ENCODE assay signal across 8 cellular contexts in the genomic region with DNA sequence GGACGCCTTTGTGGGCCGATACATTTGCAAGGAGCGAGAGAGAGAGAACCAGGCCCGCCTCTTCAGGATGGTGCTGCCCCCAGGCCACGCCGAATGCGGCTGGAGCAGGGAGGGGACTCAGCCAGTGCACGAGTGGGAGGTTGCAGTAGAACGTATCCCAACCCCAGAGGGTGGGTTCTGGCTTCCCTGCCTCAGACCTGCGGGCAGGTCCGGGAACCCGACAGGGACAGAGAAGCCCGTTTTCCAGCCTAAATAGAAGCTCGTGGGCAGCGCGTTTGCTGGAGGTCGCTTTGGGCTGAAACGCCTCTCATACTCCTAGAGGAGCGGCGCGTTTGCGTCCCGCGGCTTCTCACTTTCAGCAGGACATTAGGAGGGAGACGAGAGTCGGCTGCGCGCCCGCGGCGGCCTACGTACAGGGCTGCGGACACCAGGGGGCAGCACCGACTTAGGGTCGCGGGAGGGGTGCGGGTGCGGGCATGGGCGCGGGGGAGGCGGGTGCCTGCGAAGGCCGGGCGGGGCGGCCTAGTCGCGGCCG. TPM values are rescaled to one million over a fixed set of nuclear protein-coding genes. Genes with fewer than 3 reads are reported as not detected.
DNase-seq lines count a peak whose midpoint lies in the region; FAIRE-seq and TF ChIP-seq lines count a peak whose summit lies in the region.

No MANE protein-coding gene starts in this region.

- intact Hi-C loops in MCF 10A (cut with micrococcal nuclease) = loop anchor here (5.0 kb wide), 1 partner anchor 657 kb away; the partner anchor contains the start of gene MED13

- H3K4me1 Mint-ChIP-seq in MCF 10A (ENCODE audit: insufficient read depth, unreplicated experiment) = no peaks in the 10 kb centered on the region

- TF ChIP-seq CTCF in MCF 10A (IDR thresholded peaks at IDR 0.05; ENCODE audit: unreplicated experiment) (no peak), WI38 (IDR thresholded peaks at IDR 0.05; ENCODE audit: low read depth, low read length) (peak; percentile 47), bronchial epithelial cell (IDR thresholded peaks at IDR 0.05; ENCODE audit: insufficient read depth, low read length, severe bottlenecking) (peak; percentile 48), kidney epithelial cell (IDR thresholded peaks at IDR 0.05; ENCODE audit: insufficient read depth, low read length, poor library complexity, severe bottlenecking) (peak; percentile 56)

- peaks cover 22% of the 10 kb centered on the region for H3K27me3 ChIP-seq in bronchial epithelial cell (ENCODE audit: control insufficient read depth, insufficient read depth, low read length)
- peaks cover 62% of the 10 kb centered on the region for H3K27me3 ChIP-seq in kidney epithelial cell (ENCODE audit: control insufficient read depth, insufficient read depth, low read length)

- no peaks in the 10 kb centered on the region for H3K27me3 Mint-ChIP-seq in MCF 10A (ENCODE audit: insufficient read depth, unreplicated experiment)

- H3K27ac Mint-ChIP-seq in MCF 10A (ENCODE audit: low read depth, unreplicated experiment) = no peak overlapping the region

- POLR2A ChIA-PET in MCF 10A (lab: Yijun Ruan, JAX) = no interaction called here

- FAIRE-seq in bronchial epithelial cell (lab: Jason Lieb, UNC) = no peak

- CTCF ChIA-PET in MCF 10A (lab: Yijun Ruan, JAX) = interaction anchor here (0.6 to 1.1 kb wide), 5 partner anchors 10 to 1303 kb away, joined by 3 to 4 read pairs (median 3); no protein-coding TSS in a partner anchor

- in situ Hi-C loops in T47D (cut with HindIII; ENCODE audit: low pct_unique_long_range_greater_than_20kb, low sequenced_read_pairs) = no loop called here

- no peaks in the 10 kb centered on the region for H3K9me3 Mint-ChIP-seq in MCF 10A (ENCODE audit: unreplicated experiment)

- H3K36me3 ChIP-seq in bronchial epithelial cell (ENCODE audit: control insufficient read depth, insufficient read depth, low read length) (no peaks in the 10 kb centered on the region), kidney epithelial cell (ENCODE audit: control insufficient read depth, insufficient read depth, low read length) (no peaks in the 10 kb centered on the region)

- peak overlapping the region; percentile 64 for H3K4me3 ChIP-seq in WI38 (ENCODE audit: low read depth, low read length)
- peak overlapping the region; percentile 51 for H3K4me3 ChIP-seq in bronchial epithelial cell (ENCODE audit: low read depth, low read length)
- H3K4me3 ChIP-seq in kidney epithelial cell (ENCODE audit: low read depth, low read length) = peak overlapping the region; percentile 49

- H3K36me3 Mint-ChIP-seq in MCF 10A (ENCODE audit: insufficient read depth, unreplicated experiment) = peaks cover 5% of the 10 kb centered on the region

- H3K4me3 Mint-ChIP-seq in MCF 10A (ENCODE audit: unreplicated experiment) = no peak overlapping the region

- no TSS peak for BruUV-seq in MCF 10A (replicated peaks; lab: Mats Ljungman, UMichigan)

- DNase-seq in T47D (ENCODE audit: low read depth in 1 of 2, low spot score in 1 of 2) (peak; percentile 74 to 86), MCF 10A (ENCODE audit: unreplicated experiment) (no peak), bronchial epithelial cell (ENCODE audit: low read depth) (no peak), kidney epithelial cell (ENCODE audit: low read depth) (no peak), glomerular visceral epithelial cell (ENCODE audit: extremely low spot score) (no peak), NCI-H187 (lab: John Stamatoyannopoulos, UW) (no peak)
- DNase-seq in stimulated activated CD4-positive, alpha-beta T cell treated with anti-CD3 and anti-CD28 coated beads, Interleukin-1b, Interleukin-23, amount 100 ng/mL, for 4 hours (ENCODE audit: low read depth in 2 of 2) = peak; percentile 69 to 70

RNA-seq across cellular contexts. Expression of gene TBX2, which starts 11.0 kb away (rescaled TPM):
- total RNA-seq in MCF 10A (2022) = 1.5 and 4.3 TPM in 2 replicates
- 0.26 TPM in 1 of 2 replicates, not detected in the other for total RNA-seq in bronchial epithelial cell
- total RNA-seq in kidney epithelial cell = 7.3 and 7.7 TPM in 2 replicates

RNA-seq across cellular contexts. Expression of gene TBX4, which starts 41.6 kb away (rescaled TPM):
- not detected in 2 replicates for total RNA-seq in MCF 10A (2022)
- total RNA-seq in bronchial epithelial cell = not detected in 2 replicates
- total RNA-seq in kidney epithelial cell = not detected in 2 replicates

Comparison
In these comparisons a context has a peak if more than half of its experiments do, and no peak if none do; other contexts are left out.
1. DNase-seq: peak in T47D (2 of 2) and stimulated activated CD4-positive, alpha-beta T cell treated with anti-CD3 and anti-CD28 coated beads, Interleukin-1b, Interleukin-23, amount 100 ng/mL, for 4 hours (2 of 2); none in MCF 10A (single experiment), bronchial epithelial cell (single experiment), kidney epithelial cell (single experiment), glomerular visceral epithelial cell (single experiment) and NCI-H187 (0 of 2).
2. Peak in every context shown above with its lines, with median percentiles within 50 percentile points of each other: H3K4me3 ChIP-seq.